ENCODE assay signal across 27 cellular contexts in the genomic region with DNA sequence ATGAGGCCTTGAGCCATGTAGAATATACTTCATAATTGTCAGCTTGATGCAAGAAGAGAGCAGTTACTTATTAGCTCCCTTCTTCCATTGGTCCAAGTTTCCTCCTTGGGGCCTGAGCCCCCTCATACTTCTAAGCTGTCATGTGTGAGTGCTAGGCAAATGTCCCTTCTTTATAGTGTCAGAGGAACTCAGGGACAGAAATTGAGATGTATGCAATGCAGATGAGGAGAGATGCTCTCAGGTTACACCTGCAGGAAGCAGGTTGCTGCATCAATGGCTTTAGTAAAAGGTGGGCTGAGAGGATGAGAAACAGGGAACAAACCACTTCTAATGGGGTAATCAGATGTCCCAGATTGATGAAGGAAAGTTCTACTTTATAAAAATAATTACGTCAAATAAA.
"Had no signal": no experiment of that assay in that cellular context is flagged by ENCODE, and none has a peak within 500 bp of the region (broad histone marks: within the 10 kb centered on the region; RNA-seq: fewer than 3 reads in every experiment).

No MANE protein-coding gene starts in this region.

- ATAC-seq: activated naive CD4-positive, alpha-beta T cell treated with anti-CD3 and anti-CD28 coated beads, Interleukin-2, amount 50 U/mL, for 72 hours; activated naive CD8-positive, alpha-beta T cell treated with anti-CD3 and anti-CD28 coated beads, Interleukin-2, amount 50 U/mL, for 24 hours; activated T-cell treated with anti-CD3 and anti-CD28 coated beads, Interleukin-2, amount 50 U/mL, for 4 hours; body of pancreas; PC-3; T-helper 17 cell had no signal

- H3K27ac ChIP-seq: ascending aorta, body of pancreas, KMS-11 had no signal

- FAIRE-seq: bronchial epithelial cell had no signal

- H3K36me3 ChIP-seq: ascending aorta, MG63 had no signal

- DNase-seq: activated B cell treated with CpG ODN at 0.5 μM for 24 hours; activated CD4-positive, alpha-beta memory T cell treated with anti-CD3 and anti-CD28 coated beads for 36 hours; activated CD4-positive, alpha-beta T cell treated with anti-CD3 and anti-CD28 coated beads, Interleukin-2, amount 10 ng/mL, durations not matched to agents 7 days and 5 days; activated CD8-positive, alpha-beta memory T cell treated with anti-CD3 and anti-CD28 coated beads for 24 hours; activated effector memory CD4-positive, alpha-beta T cell treated with anti-CD3 and anti-CD28 coated beads, Interleukin-2, amount 50 U/mL, for 16 hours; activated naive CD4-positive, alpha-beta T cell treated with Interleukin-2 at 50 U/mL for 16 hours; activated naive CD8-positive, alpha-beta T cell treated with anti-CD3 and anti-CD28 coated beads, Interleukin-2, amount 50 U/mL, for 24 hours; activated T-cell treated with anti-CD3 and anti-CD28 coated beads, Interleukin-2, amount 50 U/mL, for 4 hours; amniotic stem cell; body of pancreas; central memory CD4-positive, alpha-beta T cell; MG63; NCI-H1092 treated with DMSO at 0.1 percent for 48 hours; NCI-H1694; NCI-H2029; NCI-H2227 treated with DMSO at 0.1 percent for 48 hours; NCI-H446 treated with DMSO at 0.1 percent for 48 hours; NCI-H524 treated with DMSO at 0.1 percent for 48 hours; NCI-H82; PC-3; SIG-M5; T-helper 17 cell; T-helper 9 cell had no signal

- H3K9me3 ChIP-seq: ascending aorta, body of pancreas, MG63 had no signal

- H3K4me3 ChIP-seq: ascending aorta, body of pancreas, MG63 had no signal

- H3K4me1 ChIP-seq: ascending aorta, body of pancreas had no signal

- H3K27me3 ChIP-seq: ascending aorta, body of pancreas had no signal
